8 cellular contexts compared by ENCODE assay signal in the genomic region with DNA sequence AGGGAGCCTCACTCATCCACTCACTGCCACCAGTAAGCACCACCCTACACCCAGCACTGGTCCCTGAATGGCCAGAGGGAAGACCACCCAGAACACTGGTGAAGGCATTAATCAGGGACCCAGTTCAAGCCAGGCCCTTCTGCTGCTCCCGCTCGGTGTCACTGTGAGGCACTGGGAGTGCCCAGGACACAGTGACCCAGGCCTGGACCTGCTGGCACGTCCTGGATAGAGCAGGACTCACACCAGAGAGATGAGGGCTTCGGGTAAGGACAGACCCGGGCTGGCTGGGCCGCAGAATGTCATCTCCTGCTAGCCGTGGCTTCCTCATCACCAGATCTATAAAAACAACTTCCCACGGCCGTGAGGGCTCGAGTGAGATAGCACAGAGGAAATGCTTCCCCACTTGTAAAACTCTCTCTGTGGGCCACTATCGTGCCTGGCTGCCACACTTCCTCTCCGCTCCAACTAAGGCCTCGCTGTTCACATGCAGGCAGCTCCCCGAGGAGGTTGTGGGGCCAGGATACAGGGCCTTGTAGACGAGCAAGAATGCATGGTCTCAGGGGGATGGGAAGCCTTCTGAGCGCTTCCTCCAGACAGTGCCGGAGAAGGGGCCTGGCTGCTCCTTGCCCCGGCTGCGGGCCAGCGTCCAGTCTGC.
DNase-seq lines count a peak whose midpoint lies in the region; ATAC-seq and TF ChIP-seq lines count a peak whose summit lies in the region.
"Not testable (repeated sequence)": the region's sequence is repeated elsewhere in the genome, so short reads cannot be mapped to it uniquely, and the experiment has no call there.

No MANE protein-coding gene starts in this region.

- CTCF ChIA-PET in Panc1 (lab: Charles Lee): not testable (repeated sequence)

- not testable (repeated sequence) for H3K4me3 ChIP-seq in Panc1 (ENCODE audit: low read depth in 2 of 2, low read length in 2 of 2); choroid plexus epithelial cell (ENCODE audit: low read depth, low read length); right atrium auricular region; mesodermal cell (ENCODE audit: extremely low read depth, insufficient read depth, low read length, poor library complexity, severe bottlenecking); psoas muscle

- not testable (repeated sequence) for BruUV-seq in Panc1 (replicated peaks; lab: Mats Ljungman, UMichigan)

- not testable (repeated sequence) for TF ChIP-seq CTCF in Panc1 (IDR thresholded peaks at IDR 0.05); choroid plexus epithelial cell (conservative IDR thresholded peaks at IDR 0.05; ENCODE audit: low read depth, low read length); right atrium auricular region (IDR thresholded peaks at IDR 0.05); psoas muscle (IDR thresholded peaks at IDR 0.05)

- 82 to 85% methylated on average over 11 to 16 of the region's 20 CpGs for WGBS in mesodermal cell (ENCODE audit: insufficient coverage in 2 of 2), 2 experiments
- 57 to 63% (median 60%) methylated on average over 18 to 20 of the region's 20 CpGs for WGBS in psoas muscle, 3 donors

- not testable (repeated sequence) for H3K27me3 ChIP-seq in Panc1 (ENCODE audit: control insufficient read depth, insufficient read depth, low read length); right atrium auricular region; psoas muscle (ENCODE audit: insufficient read depth in 3 of 3, low read length in 2 of 3)

- peak; percentile 58 for DNase-seq in CD1c-positive myeloid dendritic cell (ENCODE audit: extremely low spot score)
- not testable (repeated sequence) for DNase-seq in Panc1 (ENCODE audit: low read depth, low spot score); right atrium auricular region (ENCODE audit: low spot score); psoas muscle
- peak; percentile 30 for DNase-seq in activated T-cell treated with anti-CD3 and anti-CD28 coated beads, Interleukin-2, amount 50 U/mL, for 1 hour
- DNase-seq in choroid plexus epithelial cell (ENCODE audit: low read depth): peak; percentile 36
- DNase-seq in ureter (ENCODE audit: low spot score): peak; percentile 42

- H3K27ac ChIP-seq in Panc1 (ENCODE audit: low read length): not testable (repeated sequence)
- H3K27ac ChIP-seq in right atrium auricular region (peak overlapping the region; percentile 51 to 65), mesodermal cell (ENCODE audit: low read depth, low read length, severe bottlenecking) (peak overlapping the region; percentile 16), psoas muscle (peak overlapping the region; percentile 9)

- not testable (repeated sequence) for H3K36me3 ChIP-seq in Panc1 (ENCODE audit: control insufficient read depth, insufficient read depth, low read length); right atrium auricular region; mesodermal cell (ENCODE audit: control insufficient read depth, insufficient read depth, low read length); psoas muscle (ENCODE audit: insufficient read depth in 1 of 2, low read depth in 1 of 2)

- POLR2A ChIA-PET in Panc1 (lab: Charles Lee): not testable (repeated sequence)

- in situ Hi-C loops in Panc1 (cut with HindIII; ENCODE audit: low pct_unique_long_range_greater_than_20kb, low sequenced_read_pairs): not testable (repeated sequence)

- ATAC-seq in Panc1 (peak; percentile 29; the same call in 1 of the 2 replicates), psoas muscle (peak in 2 of 4 donors; percentile 37 to 40)

- not testable (repeated sequence) for H3K9me3 ChIP-seq in Panc1 (ENCODE audit: control insufficient read depth, insufficient read depth, low read depth, low read length); right atrium auricular region; mesodermal cell (ENCODE audit: control insufficient read depth, low read length); psoas muscle

- intact Hi-C loops in Panc1 (cut with micrococcal nuclease; ENCODE audit: unreplicated experiment); psoas muscle (cut with DNase I): not testable (repeated sequence)

- not testable (repeated sequence) for H3K4me1 ChIP-seq in Panc1 (ENCODE audit: control insufficient read depth, insufficient read depth, low read length); mesodermal cell (ENCODE audit: control insufficient read depth, insufficient read depth, low read length, poor library complexity, severe bottlenecking); psoas muscle
- H3K4me1 ChIP-seq in right atrium auricular region: peaks cover 0 to 13% of the 10 kb centered on the region in 2 donors
